8 cellular contexts compared by ENCODE assay signal in genomic region chr18:62183578-62184195, GRCh38. TPM values are rescaled to one million over a fixed set of nuclear protein-coding genes. Genes with fewer than 3 reads are reported as not detected.
DNase-seq lines count a peak whose midpoint lies in the region; ATAC-seq, FAIRE-seq and TF ChIP-seq lines count a peak whose summit lies in the region.

No MANE protein-coding gene starts in this region.

- H3K4me3 ChIP-seq in lower leg skin (ENCODE audit: low read depth, poor library complexity, severe bottlenecking) (no peak overlapping the region), thoracic aorta (no peak overlapping the region)

- no peaks in the 10 kb centered on the region for H3K36me3 ChIP-seq in thoracic aorta

- DNase-seq in DMS79 (lab: John Stamatoyannopoulos, UW) (peak; percentile 14), HS-5 (ENCODE audit: low read depth) (peak; percentile 13), RCC 7860 (ENCODE audit: low spot score) (peak; percentile 28), MCF 10A (ENCODE audit: unreplicated experiment) (peak; percentile 66), lower leg skin (ENCODE audit: low spot score in 2 of 2) (no peak), thoracic aorta (ENCODE audit: low spot score) (no peak)

- H3K4me1 ChIP-seq in thoracic aorta (ENCODE audit: control insufficient read depth in 1 of 2, low read depth in 2 of 2) = peaks cover 3 to 30% of the 10 kb centered on the region in 2 donors

- no peaks in the 10 kb centered on the region for H3K9me3 ChIP-seq in thoracic aorta

- no TSS peak for BruUV-seq in MCF 10A (replicated peaks; lab: Mats Ljungman, UMichigan)

- peak; percentile 80 for FAIRE-seq in RCC 7860 (lab: Jason Lieb, UNC)

- H3K36me3 Mint-ChIP-seq in MCF 10A (ENCODE audit: insufficient read depth, unreplicated experiment) = peaks cover 7% of the 10 kb centered on the region

- no peaks in the 10 kb centered on the region for H3K27me3 ChIP-seq in thoracic aorta (replicated peaks; ENCODE audit: insufficient read depth)

- POLR2A ChIA-PET in MCF 10A (lab: Yijun Ruan, JAX) = interaction anchor here (0.6 to 9.5 kb wide), 4 partner anchors 9 to 202 kb away, joined by 3 to 122 read pairs (median 4); no protein-coding TSS in a partner anchor

- 4 to 6% methylated on average over 2 of the region's 2 CpGs for WGBS in lower leg skin, 2 donors

- H3K27me3 Mint-ChIP-seq in MCF 10A (ENCODE audit: insufficient read depth, unreplicated experiment) = no peaks in the 10 kb centered on the region

- H3K27ac Mint-ChIP-seq in MCF 10A (ENCODE audit: low read depth, unreplicated experiment) = no peak overlapping the region

- intact Hi-C loops in MCF 10A (cut with micrococcal nuclease) = loop anchor here (1.0 to 10.0 kb wide), 5 partner anchors 66 to 791 kb away; partner anchors contain the start of genes TNFRSF11A and ZCCHC2
- intact Hi-C loops in lower leg skin (cut with DNase I; ENCODE audit: low total_unique reads) = loop anchor here (10.0 kb wide), 1 partner anchor 61 kb away; no protein-coding TSS in a partner anchor

- TF ChIP-seq CTCF in MCF 10A (IDR thresholded peaks at IDR 0.05; ENCODE audit: unreplicated experiment) (peak; percentile 86), lower leg skin (IDR thresholded peaks at IDR 0.05) (peak in 2 of 3 donors; percentile 70 to 91), thoracic aorta (IDR thresholded peaks at IDR 0.05) (peak; percentile 97)

- no peak overlapping the region for H3K27ac ChIP-seq in thoracic aorta

- no peak overlapping the region for H3K4me3 Mint-ChIP-seq in MCF 10A (ENCODE audit: unreplicated experiment)

- no peak for TF ChIP-seq POLR2A in lower leg skin (IDR thresholded peaks at IDR 0.05)

- ATAC-seq in thoracic aorta (ENCODE audit: insufficient number of reproducible peaks, low FRiP score, low read depth) (no peak), HG02571 (IDR thresholded peaks at IDR 0.05; ENCODE audit: unreplicated experiment) (no peak), HG02884 (IDR thresholded peaks at IDR 0.05; ENCODE audit: unreplicated experiment) (no peak)

- CTCF ChIA-PET in MCF 10A (lab: Yijun Ruan, JAX) = interaction anchor here (0.6 to 4.8 kb wide), 22 partner anchors 9 to 574 kb away, joined by 3 to 105 read pairs (median 4); no protein-coding TSS in a partner anchor

- no peaks in the 10 kb centered on the region for H3K9me3 Mint-ChIP-seq in MCF 10A (ENCODE audit: unreplicated experiment)

- H3K4me1 Mint-ChIP-seq in MCF 10A (ENCODE audit: insufficient read depth, unreplicated experiment) = peaks cover 6% of the 10 kb centered on the region

RNA-seq across cellular contexts. Expression of gene PIGN, which starts 3.2 kb away (rescaled TPM):
- 29.4 and 29.5 TPM in 2 replicates for total RNA-seq in MCF 10A (2022)
- 10 to 100 TPM; 23.6 to 35.6 (median 31.7) TPM for total RNA-seq in lower leg skin
- 10 to 100 TPM; 24.2 to 31.8 TPM for total RNA-seq in thoracic aorta

RNA-seq across cellular contexts. Expression of gene RELCH, which starts 3.4 kb away (rescaled TPM):
- total RNA-seq in MCF 10A (2022) (20.7 and 24.7 TPM in 2 replicates), lower leg skin (10 to 100 TPM; 46.7 to 77.9 (median 55.0) TPM), thoracic aorta (10 to 100 TPM; 36.0 to 48.9 TPM)

Comparison
In these comparisons a context has a peak if more than half of its experiments do, and no peak if none do; other contexts are left out.
1. DNase-seq: peak in DMS79 (single experiment), HS-5 (single experiment), RCC 7860 (single experiment) and MCF 10A (single experiment); none in lower leg skin (0 of 2) and thoracic aorta (single experiment).
2. Peak in every context shown above with its lines, with median percentiles within 50 percentile points of each other: CTCF ChIP-seq.